8 cellular contexts compared by ENCODE assay signal in the genomic region with DNA sequence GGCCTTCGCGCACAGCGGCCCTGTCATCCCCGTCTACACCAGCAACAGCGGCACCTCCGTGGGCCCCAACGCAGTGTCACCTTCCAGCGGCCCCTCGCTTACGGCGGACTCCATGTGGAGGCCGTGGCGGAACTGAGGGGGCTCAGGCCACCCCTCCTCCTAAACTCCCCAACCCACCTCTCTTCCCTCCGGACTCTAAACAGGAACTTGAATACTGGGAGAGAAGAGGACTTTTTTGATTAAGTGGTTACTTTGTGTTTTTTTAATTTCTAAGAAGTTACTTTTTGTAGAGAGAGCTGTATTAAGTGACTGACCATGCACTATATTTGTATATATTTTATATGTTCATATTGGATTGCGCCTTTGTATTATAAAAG. TPM values are rescaled to one million over a fixed set of nuclear protein-coding genes. Genes with fewer than 3 reads are reported as not detected.
DNase-seq lines count a peak whose midpoint lies in the region; ATAC-seq, FAIRE-seq and TF ChIP-seq lines count a peak whose summit lies in the region.

No MANE protein-coding gene starts in this region.

- peak; percentile 1; the same call in 1 of the 2 replicates for TF ChIP-seq CTCF in BJ (IDR thresholded peaks at IDR 0.05; ENCODE audit: insufficient read depth, low read depth, low read length)
- 0 out of 2 replicates have a peak, but pooled peaks have one; percentile 31 for TF ChIP-seq CTCF in Loucy (conservative IDR thresholded peaks at IDR 0.05; ENCODE audit: low read length)
- peak in 7 of 56 donors; percentile 3 to 26 (median 7) for TF ChIP-seq CTCF in dorsolateral prefrontal cortex (IDR thresholded peaks at IDR 0.05 in 54 of 56, conservative IDR thresholded peaks at IDR 0.05 in 2 of 56; ENCODE audit: low read depth in 1 of 56, partially characterized antibody in 56 of 56)
- TF ChIP-seq CTCF in nephron progenitor cell (IDR thresholded peaks at IDR 0.05) = no peak
- TF ChIP-seq CTCF in omental fat pad (IDR thresholded peaks at IDR 0.05) = no peak

- H3K27me3 Mint-ChIP-seq in nephron progenitor cell (ENCODE audit: low read depth, poor library complexity) = peaks cover 21% of the 10 kb centered on the region

- H3K27me3 ChIP-seq in BJ (ENCODE audit: control insufficient read depth, insufficient read depth, low read length) (no peaks in the 10 kb centered on the region), Loucy (ENCODE audit: insufficient read depth, low read length, poor library complexity, severe bottlenecking) (no peaks in the 10 kb centered on the region), dorsolateral prefrontal cortex (peaks cover 0 to 3% (median 0%) of the 10 kb centered on the region in 45 donors)

- H3K79me2 ChIP-seq in Loucy (ENCODE audit: insufficient read depth, low read length) = peaks cover 22% of the 10 kb centered on the region

- H3K9me3 ChIP-seq in Loucy (ENCODE audit: insufficient read depth, low read depth, low read length) = no peaks in the 10 kb centered on the region

- no peaks in the 10 kb centered on the region for H3K9me3 Mint-ChIP-seq in nephron progenitor cell

- H3K9me2 ChIP-seq in Loucy (replicated peaks; ENCODE audit: low read depth, low read length) = no peaks in the 10 kb centered on the region

- ATAC-seq in HG03139 (IDR thresholded peaks at IDR 0.05; ENCODE audit: unreplicated experiment) = no peak
- ATAC-seq in omental fat pad (ENCODE audit: low FRiP score) = no peak

- peaks cover 53% of the 10 kb centered on the region for H3K4me1 Mint-ChIP-seq in nephron progenitor cell

- H3K4me3 ChIP-seq in BJ (ENCODE audit: low read depth, low read length) = peak overlapping the region; percentile 44
- peak overlapping the region; percentile 77 for H3K4me3 ChIP-seq in Loucy (ENCODE audit: low read length, poor library complexity, severe bottlenecking)
- H3K4me3 ChIP-seq in dorsolateral prefrontal cortex = peak overlapping the region; percentile 16 to 77 (median 68)

- intact Hi-C loops in dorsolateral prefrontal cortex (cut with DNase I) = loop anchor here in 1 of 2 donors (5.0 kb wide), 2 partner anchors 179 to 351 kb away; no protein-coding TSS in a partner anchor

- peak overlapping the region; percentile 92 for H3K4me3 Mint-ChIP-seq in nephron progenitor cell

- H4K20me1 ChIP-seq in Loucy (ENCODE audit: insufficient read depth, low read length, poor library complexity, severe bottlenecking) = no peaks in the 10 kb centered on the region

- no peak overlapping the region for H2AFZ ChIP-seq in Loucy (ENCODE audit: low read length)

- no peaks in the 10 kb centered on the region for H3K36me3 Mint-ChIP-seq in nephron progenitor cell (ENCODE audit: low read depth)

- H3K9ac ChIP-seq in Loucy (ENCODE audit: low read depth, low read length, poor library complexity, severe bottlenecking) = peak overlapping the region; percentile 88

- FAIRE-seq in urothelium cell line (lab: Jason Lieb, UNC) = no peak

- H3K27ac Mint-ChIP-seq in nephron progenitor cell = peak overlapping the region; percentile 97

- peaks cover 37% of the 10 kb centered on the region for H3F3A ChIP-seq in Loucy (ENCODE audit: low read depth)

- DNase-seq in BJ (ENCODE audit: low read depth) = no peak
- DNase-seq in dorsolateral prefrontal cortex = no peak
- no peak for DNase-seq in nephron progenitor cell
- DNase-seq in SKM-1 treated with dmso at 0.1 percent for 144 hours (lab: John Stamatoyannopoulos, UW; ENCODE audit: unreplicated experiment) = no peak
- DNase-seq in urothelium cell line (ENCODE audit: low spot score) = no peak
- DNase-seq in omental fat pad (ENCODE audit: low spot score) = no peak

- H3K4me2 ChIP-seq in Loucy (ENCODE audit: low read depth, low read length, poor library complexity, severe bottlenecking) = peak overlapping the region; percentile 97

- peak overlapping the region in 45 of 59 donors; percentile 8 to 93 (median 77) for H3K27ac ChIP-seq in dorsolateral prefrontal cortex

- peaks cover 65% of the 10 kb centered on the region for H3K4me1 ChIP-seq in Loucy (ENCODE audit: insufficient read depth, low read length, poor library complexity, severe bottlenecking)

- CTCF ChIA-PET in BJ (lab: Yijun Ruan, JAX) = interaction anchor here (0.6 to 6.0 kb wide), 8 partner anchors 135 to 407 kb away, joined by 3 to 38 read pairs (median 4); no protein-coding TSS in a partner anchor

- POLR2A ChIA-PET in BJ (lab: Charles Lee) = no interaction called here

- H3K36me3 ChIP-seq in BJ (ENCODE audit: control insufficient read depth, insufficient read depth, low read length) (no peaks in the 10 kb centered on the region), Loucy (ENCODE audit: insufficient read depth, low read length) (no peaks in the 10 kb centered on the region)

RNA-seq across cellular contexts. Expression of a gene that starts 2.1 kb away (rescaled TPM):
- 11.0 and 16.2 TPM in 2 replicates for polyA plus RNA-seq in BJ (2011; rRNA removed)
- polyA minus RNA-seq in BJ (2011; rRNA and poly(A)+ RNA removed) = 15.2 and 16.9 TPM in 2 replicates
- total RNA-seq in dorsolateral prefrontal cortex (10 to 100 TPM in 95 of 120 experiments, 1 to 10 TPM in 25; 5.0 to 46.3 (median 12.7) TPM), omental fat pad (10 to 100 TPM in 3 of 4 donors, 1 to 10 TPM in 1; 8.3 to 23.9 (median 12.7) TPM)

Comparison
In these comparisons a context has a peak if more than half of its experiments do, and no peak if none do; other contexts are left out.
1. CTCF ChIP-seq: peak in BJ (single experiment) and Loucy (single experiment); none in nephron progenitor cell (single experiment) and omental fat pad (0 of 3).
2. Peak in every context shown above with its lines, with median percentiles within 50 percentile points of each other: H3K4me3 ChIP-seq.